ENCODE assay signal across 8 cellular contexts in genomic region chr1:94863297-94863911, GRCh38.
DNase-seq lines count a peak whose midpoint lies in the region; ATAC-seq and TF ChIP-seq lines count a peak whose summit lies in the region.

No MANE protein-coding gene starts in this region.

- H3K4me3 ChIP-seq in fibroblast of mammary gland (ENCODE audit: control insufficient read depth, low read depth, low read length) (no peak overlapping the region), parathyroid adenoma (ENCODE audit: low read depth, low read length) (no peak overlapping the region)

- no peaks in the 10 kb centered on the region for H3K36me3 ChIP-seq in parathyroid adenoma (ENCODE audit: control insufficient read depth, insufficient read depth, low read length)

- H3K9me3 ChIP-seq in parathyroid adenoma (ENCODE audit: control insufficient read depth, low read length): no peaks in the 10 kb centered on the region

- no peaks in the 10 kb centered on the region for H3K27me3 ChIP-seq in parathyroid adenoma (ENCODE audit: control insufficient read depth, insufficient read depth, low read length)

- CTCF ChIA-PET in RWPE1 (lab: Yijun Ruan, JAX): interaction anchor here (0.6 to 1.8 kb wide), 5 partner anchors 62 to 316 kb away, joined by 3 to 8 read pairs (median 3); no protein-coding TSS in a partner anchor

- DNase-seq in DMS53 (lab: John Stamatoyannopoulos, UW) (peak; percentile 75), RWPE1 (ENCODE audit: low spot score) (peak; percentile 33), fibroblast of mammary gland (ENCODE audit: low read depth) (peak; percentile 75), NCI-H1105 (lab: John Stamatoyannopoulos, UW) (no peak)
- DNase-seq in activated CD4-positive, alpha-beta T cell treated with anti-CD3 and anti-CD28 coated beads for 1 hour: no peak

- H3K4me1 ChIP-seq in parathyroid adenoma: peaks cover 3% of the 10 kb centered on the region

- H3K27ac ChIP-seq in RWPE1: peak overlapping the region; percentile 83
- peak overlapping the region; percentile 49 for H3K27ac ChIP-seq in parathyroid adenoma

- no peak overlapping the region for H3K4me2 ChIP-seq in parathyroid adenoma (ENCODE audit: low read length)

- TF ChIP-seq CTCF in RWPE1 (conservative IDR thresholded peaks at IDR 0.05; ENCODE audit: low read depth): no peak
- no peak for TF ChIP-seq CTCF in fibroblast of mammary gland (conservative IDR thresholded peaks at IDR 0.05; ENCODE audit: control insufficient read depth, insufficient read depth, low read depth, low read length)
- no peak for TF ChIP-seq CTCF in parathyroid adenoma (IDR thresholded peaks at IDR 0.05)

- ATAC-seq in GM21381 (IDR thresholded peaks at IDR 0.05; ENCODE audit: unreplicated experiment) (no peak), HG03039 (IDR thresholded peaks at IDR 0.05; ENCODE audit: unreplicated experiment) (no peak)

- POLR2A ChIA-PET in RWPE1 (lab: Yijun Ruan, JAX; ENCODE audit: low non-redundant PET): no interaction called here

- no peaks in the 10 kb centered on the region for H3K79me2 ChIP-seq in parathyroid adenoma

- H2AFZ ChIP-seq in parathyroid adenoma: no peak overlapping the region

- H3K9ac ChIP-seq in parathyroid adenoma: no peak overlapping the region

Comparison
In these comparisons a context has a peak if more than half of its experiments do, and no peak if none do; other contexts are left out.
1. DNase-seq: peak in DMS53 (single experiment), RWPE1 (single experiment) and fibroblast of mammary gland (single experiment); none in activated CD4-positive, alpha-beta T cell treated with anti-CD3 and anti-CD28 coated beads for 1 hour (single experiment) and NCI-H1105 (single experiment).